Comparison of ENCODE assay signal across 8 cellular contexts in genomic region chr19:40807147-40808020, GRCh38. TPM values are rescaled to one million over a fixed set of nuclear protein-coding genes. Genes with fewer than 3 reads are reported as not detected.
DNase-seq lines count a peak whose midpoint lies in the region; ATAC-seq, FAIRE-seq and TF ChIP-seq lines count a peak whose summit lies in the region.

No MANE protein-coding gene starts in this region.

- peak overlapping the region; percentile 95 for H3K4me3 Mint-ChIP-seq in activated CD8-positive, alpha-beta T cell treated with anti-CD3 and anti-CD28 coated beads, Interleukin-2, amount 10 ng/mL, durations not matched to agents 7 days and 5 days
- H3K4me3 Mint-ChIP-seq in immature natural killer cell: peak overlapping the region; percentile 38 to 77 (median 66)

- ATAC-seq in Right ventricle myocardium superior (ENCODE audit: poor library complexity): no peak
- ATAC-seq in activated CD8-positive, alpha-beta T cell treated with anti-CD3 and anti-CD28 coated beads, Interleukin-2, amount 10 ng/mL, durations not matched to agents 7 days and 5 days: no peak

- peaks cover 6% of the 10 kb centered on the region for H3K27me3 Mint-ChIP-seq in activated CD8-positive, alpha-beta T cell treated with anti-CD3 and anti-CD28 coated beads, Interleukin-2, amount 10 ng/mL, durations not matched to agents 7 days and 5 days (ENCODE audit: low read depth)
- peaks cover 10 to 22% (median 16%) of the 10 kb centered on the region in 3 donors for H3K27me3 Mint-ChIP-seq in immature natural killer cell (ENCODE audit: low read depth in 3 of 3)

- CTCF ChIA-PET in activated CD8-positive, alpha-beta T cell treated with anti-CD3 and anti-CD28 coated beads, Interleukin-2, amount 10 ng/mL, durations not matched to agents 7 days and 5 days (lab: Charles Lee): interaction anchor here (0.8 to 5.6 kb wide), 21 partner anchors 9 to 202 kb away, joined by 3 to 63 read pairs (median 5); partner anchors contain the start of genes ACTMAP, COQ8B, EGLN2 and ITPKC

- no peak for FAIRE-seq in urothelium cell line (lab: Jason Lieb, UNC)

- peak overlapping the region; percentile 95 for H3K27ac Mint-ChIP-seq in activated CD8-positive, alpha-beta T cell treated with anti-CD3 and anti-CD28 coated beads, Interleukin-2, amount 10 ng/mL, durations not matched to agents 7 days and 5 days
- peak overlapping the region; percentile 56 to 98 (median 92) for H3K27ac Mint-ChIP-seq in immature natural killer cell

- TF ChIP-seq CTCF in cardiac muscle cell (IDR thresholded peaks at IDR 0.05; ENCODE audit: low read depth, low read length) (peak; percentile 27), transverse colon (IDR thresholded peaks at IDR 0.05) (peak in 2 of 5 experiments; percentile 30 to 42)

- intact Hi-C loops in Right ventricle myocardium superior (cut with DNase I): loop anchor here (10.0 kb wide), 1 partner anchor 133 kb away; no protein-coding TSS in a partner anchor
- intact Hi-C loops in transverse colon (cut with DNase I; ENCODE audit: low total_unique reads): loop anchor here (10.0 kb wide), 1 partner anchor 93 kb away; the partner anchor contains the start of genes COQ8B and ITPKC

- TF ChIP-seq EP300 in transverse colon (IDR thresholded peaks at IDR 0.05; ENCODE audit: low read depth): no peak

- in situ Hi-C loops in transverse colon (cut with MboI; ENCODE audit: low pct_ligation_motif_present in 1 of 4, low pct_unique_long_range_greater_than_20kb in 1 of 4, low sequenced_read_pairs in 3 of 4): loop anchor here in 1 of 4 donors (25.0 kb wide), 1 partner anchor 95 kb away; the partner anchor contains the start of genes COQ8B and ITPKC

- no peak overlapping the region for H3K4me3 ChIP-seq in cardiac muscle cell
- no peak overlapping the region for H3K4me3 ChIP-seq in transverse colon

- no peaks in the 10 kb centered on the region for H3K9me3 Mint-ChIP-seq in activated CD8-positive, alpha-beta T cell treated with anti-CD3 and anti-CD28 coated beads, Interleukin-2, amount 10 ng/mL, durations not matched to agents 7 days and 5 days (ENCODE audit: insufficient read depth)
- no peaks in the 10 kb centered on the region for H3K9me3 Mint-ChIP-seq in immature natural killer cell

- peaks cover 89% of the 10 kb centered on the region for H3K4me1 Mint-ChIP-seq in activated CD8-positive, alpha-beta T cell treated with anti-CD3 and anti-CD28 coated beads, Interleukin-2, amount 10 ng/mL, durations not matched to agents 7 days and 5 days (ENCODE audit: low read depth)
- H3K4me1 Mint-ChIP-seq in immature natural killer cell: peaks cover 83 to 92% of the 10 kb centered on the region in 2 donors

- H3K27me3 ChIP-seq in cardiac muscle cell (no peaks in the 10 kb centered on the region), transverse colon (no peaks in the 10 kb centered on the region)

- H3K36me3 ChIP-seq in cardiac muscle cell (peaks cover 17% of the 10 kb centered on the region), transverse colon (no peaks in the 10 kb centered on the region)

- POLR2A ChIA-PET in activated CD8-positive, alpha-beta T cell treated with anti-CD3 and anti-CD28 coated beads, Interleukin-2, amount 10 ng/mL, durations not matched to agents 7 days and 5 days (lab: Charles Lee): interaction anchor here (1.2 to 6.1 kb wide), 4 partner anchors 9 to 144 kb away, joined by 3 to 35 read pairs (median 6); partner anchors contain the start of genes EGLN2 and RAB4B

- H3K27ac ChIP-seq in cardiac muscle cell (no peak overlapping the region), transverse colon (peak overlapping the region; percentile 91 to 97 (median 96))

- peaks cover 33% of the 10 kb centered on the region for H3K4me1 ChIP-seq in cardiac muscle cell (ENCODE audit: low read depth)
- H3K4me1 ChIP-seq in transverse colon: peaks cover 48 to 77% (median 61%) of the 10 kb centered on the region in 4 donors

- 74 to 83% methylated on average over 2 to 18 of the region's 18 CpGs for WGBS in transverse colon (ENCODE audit: low coverage in 1 of 2), 2 donors

- DNase-seq in cardiac muscle cell (ENCODE audit: low read depth in 1 of 2, low spot score in 1 of 2) (peak in 1 of 2 donors; percentile 34), Right ventricle myocardium superior (no peak), immature natural killer cell (no peak), transverse colon (no peak), iPS-NIHi11 (ENCODE audit: low spot score) (no peak), urothelium cell line (ENCODE audit: low spot score) (no peak), GF-D8 (lab: John Stamatoyannopoulos, UW) (no peak)
- no peak for DNase-seq in activated CD8-positive, alpha-beta T cell treated with anti-CD3 and anti-CD28 coated beads, Interleukin-2, amount 10 ng/mL, durations not matched to agents 7 days and 5 days

- H3K9me3 ChIP-seq in cardiac muscle cell (ENCODE audit: low read depth) (no peaks in the 10 kb centered on the region), transverse colon (no peaks in the 10 kb centered on the region)

- TF ChIP-seq POLR2A in transverse colon (IDR thresholded peaks at IDR 0.05): no peak

- peaks cover 75% of the 10 kb centered on the region for H3K36me3 Mint-ChIP-seq in activated CD8-positive, alpha-beta T cell treated with anti-CD3 and anti-CD28 coated beads, Interleukin-2, amount 10 ng/mL, durations not matched to agents 7 days and 5 days (ENCODE audit: low read depth)
- peaks cover 3 to 13% (median 11%) of the 10 kb centered on the region in 3 donors for H3K36me3 Mint-ChIP-seq in immature natural killer cell

RNA-seq across cellular contexts. Expression of gene EGLN2, which starts 8.4 kb away (rescaled TPM):
- 99.5 and 109 TPM in 2 replicates for total RNA-seq in cardiac muscle cell
- 96.4 and 122 TPM in 2 replicates for polyA plus RNA-seq in cardiac muscle cell
- total RNA-seq in Right ventricle myocardium superior: 65.4 TPM
- 100 to 1,000 TPM; 121 to 126 TPM for total RNA-seq in activated CD8-positive, alpha-beta T cell treated with anti-CD3 and anti-CD28 coated beads, Interleukin-2, amount 10 ng/mL, durations not matched to agents 7 days and 5 days
- 100 to 1,000 TPM in 2 of 3 donors, 10 to 100 TPM in 1; 88.4 to 124 (median 101) TPM for polyA plus RNA-seq in immature natural killer cell
- 100 to 1,000 TPM; 102 to 123 (median 115) TPM for total RNA-seq in transverse colon

RNA-seq across cellular contexts. Expression of gene RAB4B, which starts 29.3 kb away (rescaled TPM):
- 15.8 and 21.8 TPM in 2 replicates for total RNA-seq in cardiac muscle cell
- 21.3 and 38.9 TPM in 2 replicates for polyA plus RNA-seq in cardiac muscle cell
- total RNA-seq in Right ventricle myocardium superior: 12.6 TPM
- 10 to 100 TPM; 50.2 to 53.1 TPM for total RNA-seq in activated CD8-positive, alpha-beta T cell treated with anti-CD3 and anti-CD28 coated beads, Interleukin-2, amount 10 ng/mL, durations not matched to agents 7 days and 5 days
- 100 to 1,000 TPM; 129 to 151 (median 150) TPM for polyA plus RNA-seq in immature natural killer cell
- total RNA-seq in transverse colon: 10 to 100 TPM; 25.9 to 84.2 (median 68.1) TPM

RNA-seq across cellular contexts. Expression of gene MIA, which starts 32.1 kb away (rescaled TPM):
- total RNA-seq in cardiac muscle cell (not detected in 2 replicates), Right ventricle myocardium superior (not detected), transverse colon (10 to 100 TPM in 1 of 4 donors, 1 to 10 TPM in 1, not detected in 2; 5.7 to 23.3 TPM)
- polyA plus RNA-seq in cardiac muscle cell (not detected in 2 replicates), immature natural killer cell (not detected)
- total RNA-seq in activated CD8-positive, alpha-beta T cell treated with anti-CD3 and anti-CD28 coated beads, Interleukin-2, amount 10 ng/mL, durations not matched to agents 7 days and 5 days: not detected

RNA-seq across cellular contexts. Expression of gene CYP2A6, which starts 42.9 kb away (rescaled TPM):
- total RNA-seq in cardiac muscle cell (0.42 TPM in 1 of 2 replicates, not detected in the other), Right ventricle myocardium superior (0.27 TPM), transverse colon (not detected)
- polyA plus RNA-seq in cardiac muscle cell (0.25 TPM in 1 of 2 replicates, not detected in the other), immature natural killer cell (under 1 TPM in 1 of 3 donors, not detected in 2; 0.48 TPM)
- total RNA-seq in activated CD8-positive, alpha-beta T cell treated with anti-CD3 and anti-CD28 coated beads, Interleukin-2, amount 10 ng/mL, durations not matched to agents 7 days and 5 days: not detected

RNA-seq across cellular contexts. Expression of gene SNRPA, which starts 56.4 kb away (rescaled TPM):
- total RNA-seq in cardiac muscle cell (158 and 230 TPM in 2 replicates), Right ventricle myocardium superior (27.7 TPM), transverse colon (10 to 100 TPM; 45.1 to 85.3 (median 65.6) TPM)
- polyA plus RNA-seq in cardiac muscle cell (145 and 155 TPM in 2 replicates), immature natural killer cell (10 to 100 TPM; 28.9 to 78.7 (median 39.2) TPM)
- total RNA-seq in activated CD8-positive, alpha-beta T cell treated with anti-CD3 and anti-CD28 coated beads, Interleukin-2, amount 10 ng/mL, durations not matched to agents 7 days and 5 days: 100 to 1,000 TPM; 175 to 183 TPM
